Comparison of ENCODE assay signal across 1 cellular context in the genomic region with DNA sequence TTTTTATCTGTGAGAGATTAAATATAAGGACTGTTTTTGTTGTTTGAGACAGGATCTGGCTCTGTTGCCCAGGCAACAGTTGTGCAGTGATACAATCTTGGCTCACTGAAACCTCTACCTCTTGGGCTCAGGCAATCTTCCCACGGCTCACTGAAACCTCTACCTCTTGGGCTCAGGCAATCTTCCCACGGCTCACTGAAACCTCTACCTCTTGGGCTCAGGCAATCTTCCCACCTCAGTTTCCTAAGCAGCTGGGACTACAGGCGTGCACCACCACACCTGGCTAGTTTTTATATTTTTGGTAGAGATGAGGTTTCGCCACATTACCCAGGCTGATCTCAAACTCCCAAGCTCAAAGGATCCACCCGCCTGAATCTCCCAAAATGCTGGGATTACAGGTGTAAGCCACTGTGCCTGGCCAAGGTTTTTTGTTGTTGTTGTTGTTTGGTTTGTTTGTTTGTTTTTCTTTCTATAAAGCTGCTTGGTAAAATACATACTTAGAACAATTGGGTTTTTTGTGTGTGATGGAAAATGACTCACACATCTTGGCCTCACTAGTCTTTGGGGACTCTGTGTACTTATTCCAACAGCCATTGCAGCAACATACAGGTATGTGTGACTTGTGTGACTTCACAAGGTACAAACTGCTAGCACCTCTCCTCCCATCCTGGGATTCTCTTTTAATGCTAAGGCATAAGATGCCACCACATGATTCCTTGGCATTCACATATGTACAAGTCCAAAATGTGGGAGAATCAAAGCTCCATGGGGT.
TF ChIP-seq lines count a peak whose summit lies in the region.

No MANE protein-coding gene starts in this region.

TF ChIP-seq in GM12878, 131 proteins besides CTCF, POLR2A, EP300 and RAD21 (continued from another document and continues in another):
- TF ChIP-seq ZBTB4 (CRISPR knock-in tag; IDR thresholded peaks at IDR 0.05), result no peak
- TF ChIP-seq RAD51 (IDR thresholded peaks at IDR 0.05), result no peak
- TF ChIP-seq, protein P1, sequence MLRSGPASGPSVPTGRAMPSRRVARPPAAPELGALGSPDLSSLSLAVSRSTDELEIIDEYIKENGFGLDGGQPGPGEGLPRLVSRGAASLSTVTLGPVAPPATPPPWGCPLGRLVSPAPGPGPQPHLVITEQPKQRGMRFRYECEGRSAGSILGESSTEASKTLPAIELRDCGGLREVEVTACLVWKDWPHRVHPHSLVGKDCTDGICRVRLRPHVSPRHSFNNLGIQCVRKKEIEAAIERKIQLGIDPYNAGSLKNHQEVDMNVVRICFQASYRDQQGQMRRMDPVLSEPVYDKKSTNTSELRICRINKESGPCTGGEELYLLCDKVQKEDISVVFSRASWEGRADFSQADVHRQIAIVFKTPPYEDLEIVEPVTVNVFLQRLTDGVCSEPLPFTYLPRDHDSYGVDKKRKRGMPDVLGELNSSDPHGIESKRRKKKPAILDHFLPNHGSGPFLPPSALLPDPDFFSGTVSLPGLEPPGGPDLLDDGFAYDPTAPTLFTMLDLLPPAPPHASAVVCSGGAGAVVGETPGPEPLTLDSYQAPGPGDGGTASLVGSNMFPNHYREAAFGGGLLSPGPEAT (IDR thresholded peaks at IDR 0.05; ENCODE audit: low read depth), result peak; percentile 36; the same call in 1 of the 2 replicates
- TF ChIP-seq NR2C1 (IDR thresholded peaks at IDR 0.05), result no peak
- peak; percentile 98 for TF ChIP-seq BCL3 (IDR thresholded peaks at IDR 0.05; ENCODE audit: borderline replicate concordance, insufficient read depth, low read depth, low read length, poor library complexity, severe bottlenecking)
- TF ChIP-seq SUZ12 (IDR thresholded peaks at IDR 0.05; ENCODE audit: unreplicated experiment), result no peak
- TF ChIP-seq JUNB (IDR thresholded peaks at IDR 0.05), result no peak
- TF ChIP-seq CHD4 (IDR thresholded peaks at IDR 0.05), result no peak
- TF ChIP-seq ZNF622 (IDR thresholded peaks at IDR 0.05), result no peak
- no peak for TF ChIP-seq TAF1 (IDR thresholded peaks at IDR 0.05; ENCODE audit: borderline replicate concordance, low read depth, low read length)
- no peak for TF ChIP-seq ZBTB11 (CRISPR knock-in tag; IDR thresholded peaks at IDR 0.05)
- peak; percentile 94; the same call in 1 of the 2 replicates for TF ChIP-seq CBX5 (IDR thresholded peaks at IDR 0.05; ENCODE audit: low read depth)
- TF ChIP-seq CREB1 (IDR thresholded peaks at IDR 0.05; ENCODE audit: low read depth), result no peak
- TF ChIP-seq SPI1 (IDR thresholded peaks at IDR 0.05; ENCODE audit: borderline replicate concordance, insufficient read depth, low read depth, low read length), result no peak
- no peak for TF ChIP-seq BACH1 (IDR thresholded peaks at IDR 0.05; ENCODE audit: borderline replicate concordance)
- peak; percentile 66; the same call in 1 of the 2 replicates for TF ChIP-seq MXI1 (IDR thresholded peaks at IDR 0.05; ENCODE audit: low read depth, low read length)
- TF ChIP-seq SREBF1 (IDR thresholded peaks at IDR 0.05; ENCODE audit: low read length), result no peak
- TF ChIP-seq TARDBP (IDR thresholded peaks at IDR 0.05; ENCODE audit: borderline replicate concordance), result no peak
- TF ChIP-seq NFYA (IDR thresholded peaks at IDR 0.05; ENCODE audit: borderline replicate concordance, low read depth, low read length), result no peak
- no peak for TF ChIP-seq PKNOX1 (IDR thresholded peaks at IDR 0.05)
- peak; percentile 83 for TF ChIP-seq NFIC (IDR thresholded peaks at IDR 0.05; ENCODE audit: low read depth, low read length)
- TF ChIP-seq SMARCA5 (IDR thresholded peaks at IDR 0.05), result no peak; the same call in 1 of the 2 replicates
- peak; percentile 40; the same call in 1 of the 2 replicates for TF ChIP-seq IKZF1 (conservative IDR thresholded peaks at IDR 0.05)
- TF ChIP-seq MEF2B (IDR thresholded peaks at IDR 0.05; ENCODE audit: partially characterized antibody, poor library complexity, severe bottlenecking), result peak; percentile 76
- TF ChIP-seq CHD1 (IDR thresholded peaks at IDR 0.05; ENCODE audit: low read depth, low read length), result no peak
- TF ChIP-seq ZNF384 (IDR thresholded peaks at IDR 0.05; ENCODE audit: borderline replicate concordance, low read depth, low read length), result no peak
- TF ChIP-seq FOXM1 (IDR thresholded peaks at IDR 0.05; ENCODE audit: low read depth, low read length), result 0 out of 2 replicates have a peak, but pooled peaks have one; percentile 45
- no peak for TF ChIP-seq STAT1 (conservative IDR thresholded peaks at IDR 0.05)
- no peak for TF ChIP-seq IRF5 (IDR thresholded peaks at IDR 0.05; ENCODE audit: borderline replicate concordance)
- TF ChIP-seq MEF2A (IDR thresholded peaks at IDR 0.05; ENCODE audit: insufficient read depth, low read depth, low read length), result 0 out of 2 replicates have a peak, but pooled peaks have one; percentile 41
- peak; percentile 75 for TF ChIP-seq EED (IDR thresholded peaks at IDR 0.05; ENCODE audit: low read depth)
- TF ChIP-seq SP1 (IDR thresholded peaks at IDR 0.05; ENCODE audit: low read depth, low read length), result no peak
- no peak for TF ChIP-seq FOXK2 (IDR thresholded peaks at IDR 0.05)
- TF ChIP-seq RCOR1 (conservative IDR thresholded peaks at IDR 0.05; ENCODE audit: low read depth, low read length), result no peak
- no peak for TF ChIP-seq ZNF24 (IDR thresholded peaks at IDR 0.05)
- no peak for TF ChIP-seq ZNF274 (IDR thresholded peaks at IDR 0.05; ENCODE audit: insufficient read depth, insufficient read length)
- peak; percentile 67; the same call in 1 of the 2 replicates for TF ChIP-seq ZBED1 (IDR thresholded peaks at IDR 0.05; ENCODE audit: borderline replicate concordance)
- no peak for TF ChIP-seq BRCA1 (IDR thresholded peaks at IDR 0.05; ENCODE audit: low read depth, low read length)
- peak; percentile 39 for TF ChIP-seq SMAD1 (IDR thresholded peaks at IDR 0.05; ENCODE audit: low read depth, partially characterized antibody)
- TF ChIP-seq, protein P2, sequence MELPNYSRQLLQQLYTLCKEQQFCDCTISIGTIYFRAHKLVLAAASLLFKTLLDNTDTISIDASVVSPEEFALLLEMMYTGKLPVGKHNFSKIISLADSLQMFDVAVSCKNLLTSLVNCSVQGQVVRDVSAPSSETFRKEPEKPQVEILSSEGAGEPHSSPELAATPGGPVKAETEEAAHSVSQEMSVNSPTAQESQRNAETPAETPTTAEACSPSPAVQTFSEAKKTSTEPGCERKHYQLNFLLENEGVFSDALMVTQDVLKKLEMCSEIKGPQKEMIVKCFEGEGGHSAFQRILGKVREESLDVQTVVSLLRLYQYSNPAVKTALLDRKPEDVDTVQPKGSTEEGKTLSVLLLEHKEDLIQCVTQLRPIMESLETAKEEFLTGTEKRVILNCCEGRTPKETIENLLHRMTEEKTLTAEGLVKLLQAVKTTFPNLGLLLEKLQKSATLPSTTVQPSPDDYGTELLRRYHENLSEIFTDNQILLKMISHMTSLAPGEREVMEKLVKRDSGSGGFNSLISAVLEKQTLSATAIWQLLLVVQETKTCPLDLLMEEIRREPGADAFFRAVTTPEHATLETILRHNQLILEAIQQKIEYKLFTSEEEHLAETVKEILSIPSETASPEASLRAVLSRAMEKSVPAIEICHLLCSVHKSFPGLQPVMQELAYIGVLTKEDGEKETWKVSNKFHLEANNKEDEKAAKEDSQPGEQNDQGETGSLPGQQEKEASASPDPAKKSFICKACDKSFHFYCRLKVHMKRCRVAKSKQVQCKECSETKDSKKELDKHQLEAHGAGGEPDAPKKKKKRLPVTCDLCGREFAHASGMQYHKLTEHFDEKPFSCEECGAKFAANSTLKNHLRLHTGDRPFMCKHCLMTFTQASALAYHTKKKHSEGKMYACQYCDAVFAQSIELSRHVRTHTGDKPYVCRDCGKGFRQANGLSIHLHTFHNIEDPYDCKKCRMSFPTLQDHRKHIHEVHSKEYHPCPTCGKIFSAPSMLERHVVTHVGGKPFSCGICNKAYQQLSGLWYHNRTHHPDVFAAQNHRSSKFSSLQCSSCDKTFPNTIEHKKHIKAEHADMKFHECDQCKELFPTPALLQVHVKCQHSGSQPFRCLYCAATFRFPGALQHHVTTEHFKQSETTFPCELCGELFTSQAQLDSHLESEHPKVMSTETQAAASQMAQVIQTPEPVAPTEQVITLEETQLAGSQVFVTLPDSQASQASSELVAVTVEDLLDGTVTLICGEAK (IDR thresholded peaks at IDR 0.05; ENCODE audit: borderline replicate concordance), result no peak; the same call in 1 of the 2 replicates
- TF ChIP-seq SMAD5 (IDR thresholded peaks at IDR 0.05; ENCODE audit: low read depth), result no peak
- 0 out of 3 replicates have a peak, but pooled peaks of 1 of the 2 experiments have one; percentile 11 for TF ChIP-seq EGR1 (IDR thresholded peaks at IDR 0.05; ENCODE audit: borderline replicate concordance in 1 of 2, low read depth in 2 of 2, low read length in 2 of 2)
- TF ChIP-seq RBBP5 (conservative IDR thresholded peaks at IDR 0.05), result no peak
- no peak for TF ChIP-seq CBX3 (IDR thresholded peaks at IDR 0.05; ENCODE audit: borderline replicate concordance, low read depth)
- TF ChIP-seq STAT3 (IDR thresholded peaks at IDR 0.05; ENCODE audit: low read depth, low read length), result no peak
- TF ChIP-seq KDM1A (IDR thresholded peaks at IDR 0.05; ENCODE audit: borderline replicate concordance), result no peak
- no peak for TF ChIP-seq RFX5 (IDR thresholded peaks at IDR 0.05; ENCODE audit: low read depth, low read length)
- no peak for TF ChIP-seq CHD2 (IDR thresholded peaks at IDR 0.05; ENCODE audit: borderline replicate concordance, low read depth, low read length)
- no peak for TF ChIP-seq ETV6 (conservative IDR thresholded peaks at IDR 0.05 in 1 of 2, IDR thresholded peaks at IDR 0.05 in 1 of 2; ENCODE audit: borderline replicate concordance in 1 of 2, low read depth in 1 of 2)
- TF ChIP-seq MYB (IDR thresholded peaks at IDR 0.05; ENCODE audit: borderline replicate concordance, low read depth, low read length), result no peak
